Comparison of ENCODE assay signal across 1 cellular context in the genomic region with DNA sequence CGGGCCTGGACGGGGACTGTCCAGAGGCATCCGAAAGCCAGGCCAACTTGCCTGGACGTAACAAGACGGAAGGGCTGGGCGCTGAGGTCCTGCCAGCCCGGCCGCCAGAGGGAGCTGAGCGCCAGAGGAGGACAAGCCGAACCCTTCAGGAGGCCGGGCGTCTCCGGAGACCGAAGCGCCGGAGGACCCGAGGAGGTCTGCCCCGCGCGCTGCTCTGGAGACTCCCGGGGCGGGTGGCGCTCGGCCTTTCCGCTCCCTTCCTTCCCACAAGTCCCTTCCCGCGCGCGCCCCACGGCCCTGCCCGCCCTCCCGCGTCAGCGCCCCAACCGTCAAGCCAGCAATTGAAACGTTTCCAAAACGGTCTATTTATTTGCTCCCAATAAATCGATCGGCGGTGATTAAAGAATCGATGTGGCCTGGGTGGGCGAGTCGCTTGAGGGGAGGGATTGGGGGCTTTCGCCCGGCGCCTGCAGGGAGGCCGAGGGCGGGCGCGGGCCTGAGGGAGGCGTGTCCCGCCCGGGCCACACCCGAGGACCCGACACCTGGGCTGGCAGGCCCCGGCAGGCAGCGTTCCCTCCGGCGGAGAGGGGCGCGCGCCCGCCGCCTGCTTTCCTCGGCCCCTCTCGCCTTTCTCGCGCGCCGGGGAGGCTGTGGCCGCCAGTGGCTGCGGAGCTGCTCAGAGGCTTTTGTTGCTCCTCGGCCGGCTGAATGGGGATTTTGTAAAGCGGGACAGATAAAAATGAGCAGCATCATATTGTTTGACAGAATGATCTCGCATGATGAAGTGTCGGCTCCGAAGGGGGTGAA.
TF ChIP-seq lines count a peak whose summit lies in the region.

No MANE protein-coding gene starts in this region.

TF ChIP-seq in HepG2, 621 proteins besides CTCF, POLR2A, EP300 and RAD21 (continued from another document and continues in another):
- TF ChIP-seq, protein P1, sequence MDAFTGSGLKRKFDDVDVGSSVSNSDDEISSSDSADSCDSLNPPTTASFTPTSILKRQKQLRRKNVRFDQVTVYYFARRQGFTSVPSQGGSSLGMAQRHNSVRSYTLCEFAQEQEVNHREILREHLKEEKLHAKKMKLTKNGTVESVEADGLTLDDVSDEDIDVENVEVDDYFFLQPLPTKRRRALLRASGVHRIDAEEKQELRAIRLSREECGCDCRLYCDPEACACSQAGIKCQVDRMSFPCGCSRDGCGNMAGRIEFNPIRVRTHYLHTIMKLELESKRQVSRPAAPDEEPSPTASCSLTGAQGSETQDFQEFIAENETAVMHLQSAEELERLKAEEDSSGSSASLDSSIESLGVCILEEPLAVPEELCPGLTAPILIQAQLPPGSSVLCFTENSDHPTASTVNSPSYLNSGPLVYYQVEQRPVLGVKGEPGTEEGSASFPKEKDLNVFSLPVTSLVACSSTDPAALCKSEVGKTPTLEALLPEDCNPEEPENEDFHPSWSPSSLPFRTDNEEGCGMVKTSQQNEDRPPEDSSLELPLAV (CRISPR knock-in tag; conservative IDR thresholded peaks at IDR 0.05; ENCODE audit: low read depth), result no peak
- TF ChIP-seq KDM2A (CRISPR knock-in tag; IDR thresholded peaks at IDR 0.05; ENCODE audit: borderline replicate concordance, low read depth) (peak; percentile 87), ZNF607 (CRISPR knock-in tag; IDR thresholded peaks at IDR 0.05; ENCODE audit: borderline replicate concordance) (no peak), GPN1 (CRISPR knock-in tag; IDR thresholded peaks at IDR 0.05; ENCODE audit: borderline replicate concordance) (no peak), ZFP41 (CRISPR knock-in tag; IDR thresholded peaks at IDR 0.05; ENCODE audit: borderline replicate concordance) (no peak), PRMT3 (CRISPR knock-in tag; IDR thresholded peaks at IDR 0.05; ENCODE audit: borderline replicate concordance, low read depth) (no peak), FOXM1 (CRISPR knock-in tag; IDR thresholded peaks at IDR 0.05) (no peak), ZNF605 (CRISPR knock-in tag; IDR thresholded peaks at IDR 0.05) (0 out of 2 replicates have a peak, but pooled peaks have one; percentile 54), SALL1 (CRISPR knock-in tag; IDR thresholded peaks at IDR 0.05) (peak; percentile 42), RFXANK (CRISPR knock-in tag; IDR thresholded peaks at IDR 0.05) (no peak), ZNF224 (CRISPR knock-in tag; IDR thresholded peaks at IDR 0.05) (no peak), ZNF737 (CRISPR knock-in tag; IDR thresholded peaks at IDR 0.05; ENCODE audit: borderline replicate concordance) (no peak), MAFG (CRISPR knock-in tag; IDR thresholded peaks at IDR 0.05) (no peak), EED (CRISPR knock-in tag; IDR thresholded peaks at IDR 0.05) (0 out of 2 replicates have a peak, but pooled peaks have one; percentile 57), ZFX (CRISPR knock-in tag; IDR thresholded peaks at IDR 0.05; ENCODE audit: low read depth) (peak; percentile 47), ATM (IDR thresholded peaks at IDR 0.05; ENCODE audit: borderline replicate concordance) (no peak), REXO4 (CRISPR knock-in tag; IDR thresholded peaks at IDR 0.05; ENCODE audit: borderline replicate concordance) (no peak), KLF13 (CRISPR knock-in tag; IDR thresholded peaks at IDR 0.05) (no peak), HNRNPK (IDR thresholded peaks at IDR 0.05; ENCODE audit: low read depth, low read length, poor library complexity, severe bottlenecking) (no peak), ZNF879 (CRISPR knock-in tag; IDR thresholded peaks at IDR 0.05) (no peak), REPIN1 (CRISPR knock-in tag; IDR thresholded peaks at IDR 0.05; ENCODE audit: borderline replicate concordance, low read depth) (0 out of 2 replicates have a peak, but pooled peaks have one; percentile 42), HNRNPH1 (optimal IDR thresholded peaks at IDR 0.05; ENCODE audit: low read depth, low read length) (no peak)
- TF ChIP-seq, protein P2, sequence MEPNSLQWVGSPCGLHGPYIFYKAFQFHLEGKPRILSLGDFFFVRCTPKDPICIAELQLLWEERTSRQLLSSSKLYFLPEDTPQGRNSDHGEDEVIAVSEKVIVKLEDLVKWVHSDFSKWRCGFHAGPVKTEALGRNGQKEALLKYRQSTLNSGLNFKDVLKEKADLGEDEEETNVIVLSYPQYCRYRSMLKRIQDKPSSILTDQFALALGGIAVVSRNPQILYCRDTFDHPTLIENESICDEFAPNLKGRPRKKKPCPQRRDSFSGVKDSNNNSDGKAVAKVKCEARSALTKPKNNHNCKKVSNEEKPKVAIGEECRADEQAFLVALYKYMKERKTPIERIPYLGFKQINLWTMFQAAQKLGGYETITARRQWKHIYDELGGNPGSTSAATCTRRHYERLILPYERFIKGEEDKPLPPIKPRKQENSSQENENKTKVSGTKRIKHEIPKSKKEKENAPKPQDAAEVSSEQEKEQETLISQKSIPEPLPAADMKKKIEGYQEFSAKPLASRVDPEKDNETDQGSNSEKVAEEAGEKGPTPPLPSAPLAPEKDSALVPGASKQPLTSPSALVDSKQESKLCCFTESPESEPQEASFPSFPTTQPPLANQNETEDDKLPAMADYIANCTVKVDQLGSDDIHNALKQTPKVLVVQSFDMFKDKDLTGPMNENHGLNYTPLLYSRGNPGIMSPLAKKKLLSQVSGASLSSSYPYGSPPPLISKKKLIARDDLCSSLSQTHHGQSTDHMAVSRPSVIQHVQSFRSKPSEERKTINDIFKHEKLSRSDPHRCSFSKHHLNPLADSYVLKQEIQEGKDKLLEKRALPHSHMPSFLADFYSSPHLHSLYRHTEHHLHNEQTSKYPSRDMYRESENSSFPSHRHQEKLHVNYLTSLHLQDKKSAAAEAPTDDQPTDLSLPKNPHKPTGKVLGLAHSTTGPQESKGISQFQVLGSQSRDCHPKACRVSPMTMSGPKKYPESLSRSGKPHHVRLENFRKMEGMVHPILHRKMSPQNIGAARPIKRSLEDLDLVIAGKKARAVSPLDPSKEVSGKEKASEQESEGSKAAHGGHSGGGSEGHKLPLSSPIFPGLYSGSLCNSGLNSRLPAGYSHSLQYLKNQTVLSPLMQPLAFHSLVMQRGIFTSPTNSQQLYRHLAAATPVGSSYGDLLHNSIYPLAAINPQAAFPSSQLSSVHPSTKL (CRISPR knock-in tag; IDR thresholded peaks at IDR 0.05), result no peak
- TF ChIP-seq, protein P3, sequence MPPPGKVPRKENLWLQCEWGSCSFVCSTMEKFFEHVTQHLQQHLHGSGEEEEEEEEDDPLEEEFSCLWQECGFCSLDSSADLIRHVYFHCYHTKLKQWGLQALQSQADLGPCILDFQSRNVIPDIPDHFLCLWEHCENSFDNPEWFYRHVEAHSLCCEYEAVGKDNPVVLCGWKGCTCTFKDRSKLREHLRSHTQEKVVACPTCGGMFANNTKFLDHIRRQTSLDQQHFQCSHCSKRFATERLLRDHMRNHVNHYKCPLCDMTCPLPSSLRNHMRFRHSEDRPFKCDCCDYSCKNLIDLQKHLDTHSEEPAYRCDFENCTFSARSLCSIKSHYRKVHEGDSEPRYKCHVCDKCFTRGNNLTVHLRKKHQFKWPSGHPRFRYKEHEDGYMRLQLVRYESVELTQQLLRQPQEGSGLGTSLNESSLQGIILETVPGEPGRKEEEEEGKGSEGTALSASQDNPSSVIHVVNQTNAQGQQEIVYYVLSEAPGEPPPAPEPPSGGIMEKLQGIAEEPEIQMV (CRISPR knock-in tag; IDR thresholded peaks at IDR 0.05; ENCODE audit: low read depth), result 0 out of 2 replicates have a peak, but pooled peaks have one; percentile 25
- TF ChIP-seq, protein P4, sequence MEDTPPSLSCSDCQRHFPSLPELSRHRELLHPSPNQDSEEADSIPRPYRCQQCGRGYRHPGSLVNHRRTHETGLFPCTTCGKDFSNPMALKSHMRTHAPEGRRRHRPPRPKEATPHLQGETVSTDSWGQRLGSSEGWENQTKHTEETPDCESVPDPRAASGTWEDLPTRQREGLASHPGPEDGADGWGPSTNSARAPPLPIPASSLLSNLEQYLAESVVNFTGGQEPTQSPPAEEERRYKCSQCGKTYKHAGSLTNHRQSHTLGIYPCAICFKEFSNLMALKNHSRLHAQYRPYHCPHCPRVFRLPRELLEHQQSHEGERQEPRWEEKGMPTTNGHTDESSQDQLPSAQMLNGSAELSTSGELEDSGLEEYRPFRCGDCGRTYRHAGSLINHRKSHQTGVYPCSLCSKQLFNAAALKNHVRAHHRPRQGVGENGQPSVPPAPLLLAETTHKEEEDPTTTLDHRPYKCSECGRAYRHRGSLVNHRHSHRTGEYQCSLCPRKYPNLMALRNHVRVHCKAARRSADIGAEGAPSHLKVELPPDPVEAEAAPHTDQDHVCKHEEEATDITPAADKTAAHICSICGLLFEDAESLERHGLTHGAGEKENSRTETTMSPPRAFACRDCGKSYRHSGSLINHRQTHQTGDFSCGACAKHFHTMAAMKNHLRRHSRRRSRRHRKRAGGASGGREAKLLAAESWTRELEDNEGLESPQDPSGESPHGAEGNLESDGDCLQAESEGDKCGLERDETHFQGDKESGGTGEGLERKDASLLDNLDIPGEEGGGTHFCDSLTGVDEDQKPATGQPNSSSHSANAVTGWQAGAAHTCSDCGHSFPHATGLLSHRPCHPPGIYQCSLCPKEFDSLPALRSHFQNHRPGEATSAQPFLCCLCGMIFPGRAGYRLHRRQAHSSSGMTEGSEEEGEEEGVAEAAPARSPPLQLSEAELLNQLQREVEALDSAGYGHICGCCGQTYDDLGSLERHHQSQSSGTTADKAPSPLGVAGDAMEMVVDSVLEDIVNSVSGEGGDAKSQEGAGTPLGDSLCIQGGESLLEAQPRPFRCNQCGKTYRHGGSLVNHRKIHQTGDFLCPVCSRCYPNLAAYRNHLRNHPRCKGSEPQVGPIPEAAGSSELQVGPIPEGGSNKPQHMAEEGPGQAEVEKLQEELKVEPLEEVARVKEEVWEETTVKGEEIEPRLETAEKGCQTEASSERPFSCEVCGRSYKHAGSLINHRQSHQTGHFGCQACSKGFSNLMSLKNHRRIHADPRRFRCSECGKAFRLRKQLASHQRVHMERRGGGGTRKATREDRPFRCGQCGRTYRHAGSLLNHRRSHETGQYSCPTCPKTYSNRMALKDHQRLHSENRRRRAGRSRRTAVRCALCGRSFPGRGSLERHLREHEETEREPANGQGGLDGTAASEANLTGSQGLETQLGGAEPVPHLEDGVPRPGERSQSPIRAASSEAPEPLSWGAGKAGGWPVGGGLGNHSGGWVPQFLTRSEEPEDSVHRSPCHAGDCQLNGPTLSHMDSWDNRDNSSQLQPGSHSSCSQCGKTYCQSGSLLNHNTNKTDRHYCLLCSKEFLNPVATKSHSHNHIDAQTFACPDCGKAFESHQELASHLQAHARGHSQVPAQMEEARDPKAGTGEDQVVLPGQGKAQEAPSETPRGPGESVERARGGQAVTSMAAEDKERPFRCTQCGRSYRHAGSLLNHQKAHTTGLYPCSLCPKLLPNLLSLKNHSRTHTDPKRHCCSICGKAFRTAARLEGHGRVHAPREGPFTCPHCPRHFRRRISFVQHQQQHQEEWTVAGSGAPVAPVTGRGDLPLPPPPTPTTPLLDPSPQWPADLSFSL (CRISPR knock-in tag; IDR thresholded peaks at IDR 0.05), result no peak
- TF ChIP-seq, protein P5, sequence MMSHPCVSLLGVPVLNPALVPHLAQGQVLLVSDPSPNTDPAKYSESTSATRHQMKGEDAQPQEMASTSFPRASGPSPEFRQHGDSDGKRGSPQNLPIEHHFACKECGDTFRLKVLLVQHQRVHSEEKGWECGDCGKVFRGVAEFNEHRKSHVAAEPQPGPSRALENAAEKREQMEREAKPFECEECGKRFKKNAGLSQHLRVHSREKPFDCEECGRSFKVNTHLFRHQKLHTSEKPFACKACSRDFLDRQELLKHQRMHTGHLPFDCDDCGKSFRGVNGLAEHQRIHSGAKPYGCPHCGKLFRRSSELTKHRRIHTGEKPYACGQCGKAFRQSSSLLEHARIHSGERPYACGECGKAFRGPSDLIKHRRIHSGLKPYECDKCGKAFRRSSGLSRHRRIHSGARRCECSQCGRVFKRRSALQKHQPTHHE (CRISPR knock-in tag; IDR thresholded peaks at IDR 0.05; ENCODE audit: borderline replicate concordance), result no peak
- TF ChIP-seq, protein P6, sequence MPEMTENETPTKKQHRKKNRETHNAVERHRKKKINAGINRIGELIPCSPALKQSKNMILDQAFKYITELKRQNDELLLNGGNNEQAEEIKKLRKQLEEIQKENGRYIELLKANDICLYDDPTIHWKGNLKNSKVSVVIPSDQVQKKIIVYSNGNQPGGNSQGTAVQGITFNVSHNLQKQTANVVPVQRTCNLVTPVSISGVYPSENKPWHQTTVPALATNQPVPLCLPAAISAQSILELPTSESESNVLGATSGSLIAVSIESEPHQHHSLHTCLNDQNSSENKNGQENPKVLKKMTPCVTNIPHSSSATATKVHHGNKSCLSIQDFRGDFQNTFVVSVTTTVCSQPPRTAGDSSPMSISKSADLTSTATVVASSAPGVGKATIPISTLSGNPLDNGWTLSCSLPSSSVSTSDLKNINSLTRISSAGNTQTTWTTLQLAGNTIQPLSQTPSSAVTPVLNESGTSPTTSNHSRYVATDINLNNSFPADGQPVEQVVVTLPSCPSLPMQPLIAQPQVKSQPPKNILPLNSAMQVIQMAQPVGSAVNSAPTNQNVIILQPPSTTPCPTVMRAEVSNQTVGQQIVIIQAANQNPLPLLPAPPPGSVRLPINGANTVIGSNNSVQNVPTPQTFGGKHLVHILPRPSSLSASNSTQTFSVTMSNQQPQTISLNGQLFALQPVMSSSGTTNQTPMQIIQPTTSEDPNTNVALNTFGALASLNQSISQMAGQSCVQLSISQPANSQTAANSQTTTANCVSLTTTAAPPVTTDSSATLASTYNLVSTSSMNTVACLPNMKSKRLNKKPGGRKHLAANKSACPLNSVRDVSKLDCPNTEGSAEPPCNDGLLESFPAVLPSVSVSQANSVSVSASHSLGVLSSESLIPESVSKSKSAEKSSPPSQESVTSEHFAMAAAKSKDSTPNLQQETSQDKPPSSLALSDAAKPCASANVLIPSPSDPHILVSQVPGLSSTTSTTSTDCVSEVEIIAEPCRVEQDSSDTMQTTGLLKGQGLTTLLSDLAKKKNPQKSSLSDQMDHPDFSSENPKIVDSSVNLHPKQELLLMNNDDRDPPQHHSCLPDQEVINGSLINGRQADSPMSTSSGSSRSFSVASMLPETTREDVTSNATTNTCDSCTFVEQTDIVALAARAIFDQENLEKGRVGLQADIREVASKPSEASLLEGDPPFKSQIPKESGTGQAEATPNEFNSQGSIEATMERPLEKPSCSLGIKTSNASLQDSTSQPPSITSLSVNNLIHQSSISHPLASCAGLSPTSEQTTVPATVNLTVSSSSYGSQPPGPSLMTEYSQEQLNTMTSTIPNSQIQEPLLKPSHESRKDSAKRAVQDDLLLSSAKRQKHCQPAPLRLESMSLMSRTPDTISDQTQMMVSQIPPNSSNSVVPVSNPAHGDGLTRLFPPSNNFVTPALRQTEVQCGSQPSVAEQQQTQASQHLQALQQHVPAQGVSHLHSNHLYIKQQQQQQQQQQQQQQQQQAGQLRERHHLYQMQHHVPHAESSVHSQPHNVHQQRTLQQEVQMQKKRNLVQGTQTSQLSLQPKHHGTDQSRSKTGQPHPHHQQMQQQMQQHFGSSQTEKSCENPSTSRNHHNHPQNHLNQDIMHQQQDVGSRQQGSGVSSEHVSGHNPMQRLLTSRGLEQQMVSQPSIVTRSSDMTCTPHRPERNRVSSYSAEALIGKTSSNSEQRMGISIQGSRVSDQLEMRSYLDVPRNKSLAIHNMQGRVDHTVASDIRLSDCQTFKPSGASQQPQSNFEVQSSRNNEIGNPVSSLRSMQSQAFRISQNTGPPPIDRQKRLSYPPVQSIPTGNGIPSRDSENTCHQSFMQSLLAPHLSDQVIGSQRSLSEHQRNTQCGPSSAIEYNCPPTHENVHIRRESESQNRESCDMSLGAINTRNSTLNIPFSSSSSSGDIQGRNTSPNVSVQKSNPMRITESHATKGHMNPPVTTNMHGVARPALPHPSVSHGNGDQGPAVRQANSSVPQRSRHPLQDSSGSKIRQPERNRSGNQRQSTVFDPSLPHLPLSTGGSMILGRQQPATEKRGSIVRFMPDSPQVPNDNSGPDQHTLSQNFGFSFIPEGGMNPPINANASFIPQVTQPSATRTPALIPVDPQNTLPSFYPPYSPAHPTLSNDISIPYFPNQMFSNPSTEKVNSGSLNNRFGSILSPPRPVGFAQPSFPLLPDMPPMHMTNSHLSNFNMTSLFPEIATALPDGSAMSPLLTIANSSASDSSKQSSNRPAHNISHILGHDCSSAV (CRISPR knock-in tag; IDR thresholded peaks at IDR 0.05; ENCODE audit: borderline replicate concordance), result no peak
